1 cellular context compared by ENCODE assay signal in genomic region chr16:2973081-2973480, GRCh38.
TF ChIP-seq lines count a peak whose summit lies in the region.

No MANE protein-coding gene starts in this region.

TF ChIP-seq in HEK293, 187 proteins besides CTCF, POLR2A, EP300 and RAD21 (continued from another document and continues in another):
- TF ChIP-seq ZNF274 (IDR thresholded peaks at IDR 0.05; ENCODE audit: low read length) = no peak
- TF ChIP-seq ZNF274 (tag by site-specific recombination; IDR thresholded peaks at IDR 0.05; ENCODE audit: borderline replicate concordance) = no peak
- TF ChIP-seq OSR2 (tag by site-specific recombination; IDR thresholded peaks at IDR 0.05) = peak; percentile 36
- TF ChIP-seq ZNF548 (tag by site-specific recombination; IDR thresholded peaks at IDR 0.05) = no peak
- no peak for TF ChIP-seq ZNF302 (tag by site-specific recombination; IDR thresholded peaks at IDR 0.05; ENCODE audit: low read depth)
- peak; percentile 38; the same call in 1 of the 2 replicates for TF ChIP-seq REST (tag by site-specific recombination; IDR thresholded peaks at IDR 0.05)
- no peak; the same call in 1 of the 2 replicates for TF ChIP-seq ZBTB48 (tag by site-specific recombination; IDR thresholded peaks at IDR 0.05)
- 0 out of 2 replicates have a peak, but pooled peaks have one; percentile 53 for TF ChIP-seq ZNF837 (tag by site-specific recombination; IDR thresholded peaks at IDR 0.05)
- TF ChIP-seq ZNF623 (tag by site-specific recombination; IDR thresholded peaks at IDR 0.05) = no peak
- TF ChIP-seq TCF7L2 (IDR thresholded peaks at IDR 0.05; ENCODE audit: borderline replicate concordance, low read depth, low read length) = no peak
- TF ChIP-seq ZNF10 (tag by site-specific recombination; IDR thresholded peaks at IDR 0.05) = no peak
- 0 out of 2 replicates have a peak, but pooled peaks have one; percentile 18 for TF ChIP-seq FEZF1 (tag by site-specific recombination; IDR thresholded peaks at IDR 0.05)
- TF ChIP-seq KLF16 (tag by site-specific recombination; IDR thresholded peaks at IDR 0.05) = no peak
- no peak for TF ChIP-seq ZNF488 (tag by site-specific recombination; IDR thresholded peaks at IDR 0.05)
- TF ChIP-seq ZNF398 (tag by site-specific recombination; IDR thresholded peaks at IDR 0.05) = no peak
- no peak for TF ChIP-seq ZNF350 (tag by site-specific recombination; IDR thresholded peaks at IDR 0.05)
- peak; percentile 59; the same call in 1 of the 2 replicates for TF ChIP-seq PRDM10 (tag by site-specific recombination; IDR thresholded peaks at IDR 0.05)
- no peak for TF ChIP-seq ZNF311 (tag by site-specific recombination; IDR thresholded peaks at IDR 0.05; ENCODE audit: borderline replicate concordance)
- 0 out of 2 replicates have a peak, but pooled peaks have one; percentile 13 for TF ChIP-seq ZBTB11 (tag by site-specific recombination; conservative IDR thresholded peaks at IDR 0.05; ENCODE audit: low read depth)
- no peak for TF ChIP-seq ZSCAN23 (tag by site-specific recombination; IDR thresholded peaks at IDR 0.05)
- 0 out of 2 replicates have a peak, but pooled peaks have one; percentile 26 for TF ChIP-seq GLIS2 (tag by site-specific recombination; IDR thresholded peaks at IDR 0.05)
- TF ChIP-seq ZNF501 (tag by site-specific recombination; IDR thresholded peaks at IDR 0.05) = no peak
- no peak for TF ChIP-seq HIC1 (tag by site-specific recombination; IDR thresholded peaks at IDR 0.05)
- no peak for TF ChIP-seq WT1 (tag by site-specific recombination; IDR thresholded peaks at IDR 0.05)
- TF ChIP-seq ZNF133 (tag by site-specific recombination; IDR thresholded peaks at IDR 0.05) = no peak
- TF ChIP-seq MYNN (tag by site-specific recombination; IDR thresholded peaks at IDR 0.05; ENCODE audit: borderline replicate concordance) = no peak
- TF ChIP-seq ZNF624 (tag by site-specific recombination; IDR thresholded peaks at IDR 0.05) = no peak
- no peak for TF ChIP-seq ZNF266 (tag by site-specific recombination; IDR thresholded peaks at IDR 0.05; ENCODE audit: low read depth)
- no peak for TF ChIP-seq SALL2 (tag by site-specific recombination; IDR thresholded peaks at IDR 0.05; ENCODE audit: borderline replicate concordance)
- TF ChIP-seq SP7 (tag by site-specific recombination; IDR thresholded peaks at IDR 0.05) = no peak
- TF ChIP-seq ZNF423 (tag by site-specific recombination; IDR thresholded peaks at IDR 0.05) = 0 out of 2 replicates have a peak, but pooled peaks have one; percentile 7
- peak; percentile 41; the same call in 1 of the 2 replicates for TF ChIP-seq ZEB2 (tag by site-specific recombination; IDR thresholded peaks at IDR 0.05)
- TF ChIP-seq ZNF354C (tag by site-specific recombination; IDR thresholded peaks at IDR 0.05; ENCODE audit: borderline replicate concordance, low read depth) = no peak
- TF ChIP-seq PRDM4 (tag by site-specific recombination; IDR thresholded peaks at IDR 0.05) = no peak
- TF ChIP-seq ZIC2 (tag by site-specific recombination; IDR thresholded peaks at IDR 0.05) = peak; percentile 79
- no peak for TF ChIP-seq ZSCAN4 (tag by site-specific recombination; IDR thresholded peaks at IDR 0.05)
- TF ChIP-seq ZSCAN30 (tag by site-specific recombination; IDR thresholded peaks at IDR 0.05) = peak; percentile 95
- TF ChIP-seq ZNF76 (tag by site-specific recombination; IDR thresholded peaks at IDR 0.05; ENCODE audit: borderline replicate concordance, low read depth) = no peak
- peak; percentile 52; the same call in 1 of the 2 replicates for TF ChIP-seq ZBTB17 (tag by site-specific recombination; IDR thresholded peaks at IDR 0.05)
- TF ChIP-seq IKZF3 (tag by site-specific recombination; IDR thresholded peaks at IDR 0.05) = peak; percentile 65; the same call in 1 of the 2 replicates
